In the genomic region with DNA sequence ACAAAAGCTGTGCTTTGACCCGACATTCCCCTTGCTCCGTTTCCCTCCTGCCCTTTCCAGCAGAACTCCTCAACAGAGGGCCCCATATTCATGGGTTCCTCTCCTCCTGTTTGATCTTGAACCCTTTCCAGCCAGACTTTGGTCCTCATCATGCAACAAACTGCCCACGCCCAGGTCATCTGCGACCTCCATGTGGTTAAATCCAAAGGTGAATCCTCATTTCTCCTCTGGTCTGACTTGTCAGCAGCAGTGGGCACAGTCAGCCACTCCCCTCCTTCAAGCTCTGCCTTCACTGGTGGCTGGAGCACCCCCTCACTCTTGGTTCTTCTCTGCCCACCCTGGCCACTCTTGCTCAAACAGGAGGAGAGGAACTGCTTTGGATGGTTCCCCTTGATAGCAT, we compare ENCODE assay signal across 1 cellular context.
TF ChIP-seq lines count a peak whose summit lies in the region.

No MANE protein-coding gene starts in this region.

TF ChIP-seq in HepG2, 621 proteins besides CTCF, POLR2A, EP300 and RAD21:
- 0 out of 2 replicates have a peak, but pooled peaks have one; percentile 26 for TF ChIP-seq ESRRA (CRISPR knock-in tag; IDR thresholded peaks at IDR 0.05; ENCODE audit: low read depth)
- TF ChIP-seq ZNF883 (CRISPR knock-in tag; IDR thresholded peaks at IDR 0.05; ENCODE audit: not compliant biosample characterization): no peak
- no peak for TF ChIP-seq AHR (CRISPR knock-in tag; IDR thresholded peaks at IDR 0.05)
- TF ChIP-seq, protein P1, sequence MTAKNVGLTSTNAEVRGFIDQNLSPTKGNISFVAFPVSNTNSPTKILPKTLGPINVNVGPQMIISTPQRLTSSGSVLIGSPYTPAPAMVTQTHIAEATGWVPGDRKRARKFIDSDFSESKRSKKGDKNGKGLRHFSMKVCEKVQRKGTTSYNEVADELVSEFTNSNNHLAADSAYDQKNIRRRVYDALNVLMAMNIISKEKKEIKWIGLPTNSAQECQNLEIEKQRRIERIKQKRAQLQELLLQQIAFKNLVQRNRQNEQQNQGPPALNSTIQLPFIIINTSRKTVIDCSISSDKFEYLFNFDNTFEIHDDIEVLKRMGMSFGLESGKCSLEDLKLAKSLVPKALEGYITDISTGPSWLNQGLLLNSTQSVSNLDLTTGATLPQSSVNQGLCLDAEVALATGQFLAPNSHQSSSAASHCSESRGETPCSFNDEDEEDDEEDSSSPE (CRISPR knock-in tag; IDR thresholded peaks at IDR 0.05): no peak
- no peak for TF ChIP-seq RFX3 (CRISPR knock-in tag; IDR thresholded peaks at IDR 0.05)
- TF ChIP-seq PHF21A (CRISPR knock-in tag; IDR thresholded peaks at IDR 0.05): 0 out of 2 replicates have a peak, but pooled peaks have one; percentile 33
- TF ChIP-seq STAT5B (CRISPR knock-in tag; IDR thresholded peaks at IDR 0.05): no peak
- TF ChIP-seq TBX2 (CRISPR knock-in tag; IDR thresholded peaks at IDR 0.05; ENCODE audit: borderline replicate concordance): peak; percentile 22; the same call in 1 of the 2 replicates
- TF ChIP-seq ERF (CRISPR knock-in tag; IDR thresholded peaks at IDR 0.05): no peak
- TF ChIP-seq HNF4A (CRISPR knock-in tag; IDR thresholded peaks at IDR 0.05): peak; percentile 40; the same call in 1 of the 2 replicates
- TF ChIP-seq ZNF619 (CRISPR knock-in tag; IDR thresholded peaks at IDR 0.05): no peak
- TF ChIP-seq SMC3 (IDR thresholded peaks at IDR 0.05; ENCODE audit: low read length): no peak
- TF ChIP-seq, protein P2, sequence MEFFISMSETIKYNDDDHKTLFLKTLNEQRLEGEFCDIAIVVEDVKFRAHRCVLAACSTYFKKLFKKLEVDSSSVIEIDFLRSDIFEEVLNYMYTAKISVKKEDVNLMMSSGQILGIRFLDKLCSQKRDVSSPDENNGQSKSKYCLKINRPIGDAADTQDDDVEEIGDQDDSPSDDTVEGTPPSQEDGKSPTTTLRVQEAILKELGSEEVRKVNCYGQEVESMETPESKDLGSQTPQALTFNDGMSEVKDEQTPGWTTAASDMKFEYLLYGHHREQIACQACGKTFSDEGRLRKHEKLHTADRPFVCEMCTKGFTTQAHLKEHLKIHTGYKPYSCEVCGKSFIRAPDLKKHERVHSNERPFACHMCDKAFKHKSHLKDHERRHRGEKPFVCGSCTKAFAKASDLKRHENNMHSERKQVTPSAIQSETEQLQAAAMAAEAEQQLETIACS (CRISPR knock-in tag; IDR thresholded peaks at IDR 0.05): no peak
- TF ChIP-seq, protein P3, sequence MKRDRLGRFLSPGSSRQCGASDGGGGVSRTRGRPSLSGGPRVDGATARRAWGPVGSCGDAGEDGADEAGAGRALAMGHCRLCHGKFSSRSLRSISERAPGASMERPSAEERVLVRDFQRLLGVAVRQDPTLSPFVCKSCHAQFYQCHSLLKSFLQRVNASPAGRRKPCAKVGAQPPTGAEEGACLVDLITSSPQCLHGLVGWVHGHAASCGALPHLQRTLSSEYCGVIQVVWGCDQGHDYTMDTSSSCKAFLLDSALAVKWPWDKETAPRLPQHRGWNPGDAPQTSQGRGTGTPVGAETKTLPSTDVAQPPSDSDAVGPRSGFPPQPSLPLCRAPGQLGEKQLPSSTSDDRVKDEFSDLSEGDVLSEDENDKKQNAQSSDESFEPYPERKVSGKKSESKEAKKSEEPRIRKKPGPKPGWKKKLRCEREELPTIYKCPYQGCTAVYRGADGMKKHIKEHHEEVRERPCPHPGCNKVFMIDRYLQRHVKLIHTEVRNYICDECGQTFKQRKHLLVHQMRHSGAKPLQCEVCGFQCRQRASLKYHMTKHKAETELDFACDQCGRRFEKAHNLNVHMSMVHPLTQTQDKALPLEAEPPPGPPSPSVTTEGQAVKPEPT (CRISPR knock-in tag; IDR thresholded peaks at IDR 0.05; ENCODE audit: low read depth): no peak
- no peak for TF ChIP-seq ZNF468 (CRISPR knock-in tag; IDR thresholded peaks at IDR 0.05)
- no peak for TF ChIP-seq ZNF17 (CRISPR knock-in tag; IDR thresholded peaks at IDR 0.05)
- TF ChIP-seq EHMT2 (IDR thresholded peaks at IDR 0.05; ENCODE audit: borderline replicate concordance, low read depth, low read length): no peak
- TF ChIP-seq, protein P4, sequence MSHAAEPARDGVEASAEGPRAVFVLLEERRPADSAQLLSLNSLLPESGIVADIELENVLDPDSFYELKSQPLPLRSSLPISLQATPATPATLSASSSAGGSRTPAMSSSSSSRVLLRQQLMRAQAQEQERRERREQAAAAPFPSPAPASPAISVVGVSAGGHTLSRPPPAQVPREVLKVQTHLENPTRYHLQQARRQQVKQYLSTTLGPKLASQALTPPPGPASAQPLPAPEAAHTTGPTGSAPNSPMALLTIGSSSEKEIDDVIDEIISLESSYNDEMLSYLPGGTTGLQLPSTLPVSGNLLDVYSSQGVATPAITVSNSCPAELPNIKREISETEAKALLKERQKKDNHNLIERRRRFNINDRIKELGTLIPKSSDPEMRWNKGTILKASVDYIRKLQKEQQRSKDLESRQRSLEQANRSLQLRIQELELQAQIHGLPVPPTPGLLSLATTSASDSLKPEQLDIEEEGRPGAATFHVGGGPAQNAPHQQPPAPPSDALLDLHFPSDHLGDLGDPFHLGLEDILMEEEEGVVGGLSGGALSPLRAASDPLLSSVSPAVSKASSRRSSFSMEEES (CRISPR knock-in tag; IDR thresholded peaks at IDR 0.05): no peak
- TF ChIP-seq RCOR2 (CRISPR knock-in tag; IDR thresholded peaks at IDR 0.05): no peak
- TF ChIP-seq TEAD3 (CRISPR knock-in tag; optimal IDR thresholded peaks at IDR 0.05; ENCODE audit: borderline replicate concordance): peak; percentile 26
- no peak for TF ChIP-seq BHLHE40 (IDR thresholded peaks at IDR 0.05; ENCODE audit: low read length)
- TF ChIP-seq CENPX (CRISPR knock-in tag; IDR thresholded peaks at IDR 0.05): no peak
